Comparison of ENCODE assay signal across 8 cellular contexts in genomic region chr22:39519681-39520053, GRCh38.
DNase-seq lines count a peak whose midpoint lies in the region; TF ChIP-seq lines count a peak whose summit lies in the region.

No MANE protein-coding gene starts in this region.

- DNase-seq in NCI-H524 (lab: John Stamatoyannopoulos, UW) = peak; percentile 59 to 78
- DNase-seq in NCI-H524 treated with DMSO at 0.1 percent for 48 hours (lab: John Stamatoyannopoulos, UW) = no peak
- DNase-seq in GOT3 (lab: John Stamatoyannopoulos, UW) = peak; percentile 67
- DNase-seq in NB4 (ENCODE audit: low read depth) = no peak
- no peak for DNase-seq in astrocyte of the cerebellum (ENCODE audit: low read depth)
- DNase-seq in SKM-1 treated with dmso at 0.1 percent for 144 hours (lab: John Stamatoyannopoulos, UW; ENCODE audit: unreplicated experiment) = no peak

- TF ChIP-seq POLR2A in NB4 (IDR thresholded peaks at IDR 0.05; ENCODE audit: extremely low read depth, insufficient read length) = peak; percentile 65

- H3K9me3 ChIP-seq in iPS-15b (ENCODE audit: control insufficient read depth, insufficient read depth, low read length) = no peaks in the 10 kb centered on the region

- peaks cover 20% of the 10 kb centered on the region for H3K27me3 ChIP-seq in iPS-15b (ENCODE audit: control insufficient read depth, insufficient read depth, low read length)

- peak overlapping the region; percentile 82 for H3K9ac ChIP-seq in iPS-15b (ENCODE audit: low read depth, low read length)

- H3K27ac ChIP-seq in skin epidermis = peak overlapping the region; percentile 84 to 100 (median 99)

- peaks cover 45% of the 10 kb centered on the region for H3K36me3 ChIP-seq in iPS-15b (ENCODE audit: control insufficient read depth, insufficient read depth, low read length)

- peaks cover 5% of the 10 kb centered on the region for H3K4me1 ChIP-seq in iPS-15b (ENCODE audit: control insufficient read depth, insufficient read depth, low read length)

- H3K4me3 ChIP-seq in NB4 (ENCODE audit: low read depth, low read length) (peak overlapping the region; percentile 79), astrocyte of the cerebellum (ENCODE audit: low read depth, low read length) (peak overlapping the region; percentile 99), iPS-15b (ENCODE audit: low read depth, low read length) (peak overlapping the region; percentile 90), skin epidermis (peak overlapping the region; percentile 83 to 100 (median 91))

- TF ChIP-seq CTCF in NB4 (IDR thresholded peaks at IDR 0.05; ENCODE audit: low read depth, low read length) (no peak), astrocyte of the cerebellum (IDR thresholded peaks at IDR 0.05; ENCODE audit: low read depth, low read length, missing control alignments) (peak; percentile 27)

- in situ Hi-C loops in astrocyte of the cerebellum (cut with HindIII; ENCODE audit: low sequenced_read_pairs) = no loop called here

Comparison
In these comparisons a context has a peak if more than half of its experiments do, and no peak if none do; other contexts are left out.
1. DNase-seq: peak in NCI-H524 (2 of 2) and GOT3 (single experiment); none in NCI-H524 treated with DMSO at 0.1 percent for 48 hours (single experiment), NB4 (single experiment), astrocyte of the cerebellum (single experiment) and SKM-1 treated with dmso at 0.1 percent for 144 hours (single experiment).
2. Peak in every context shown above with its lines, with median percentiles within 50 percentile points of each other: H3K4me3 ChIP-seq.